ENCODE assay signal across 25 cellular contexts in genomic region chr4:119728185-119728584, GRCh38.
DNase-seq lines count a peak whose midpoint lies in the region; FAIRE-seq and TF ChIP-seq lines count a peak whose summit lies in the region.
"Had no signal": no experiment of that assay in that cellular context is flagged by ENCODE, and none has a peak within 500 bp of the region (broad histone marks: within the 10 kb centered on the region; RNA-seq: fewer than 3 reads in every experiment).

No MANE protein-coding gene starts in this region.

- no peaks in the 10 kb centered on the region for H3K27me3 Mint-ChIP-seq in Calu3 (ENCODE audit: unreplicated experiment)
- no peaks in the 10 kb centered on the region for H3K27me3 Mint-ChIP-seq in nephron progenitor cell (ENCODE audit: low read depth, poor library complexity)
- H3K27me3 Mint-ChIP-seq: B cell, IgD-negative memory B cell had no signal

- peaks cover 46% of the 10 kb centered on the region for H3F3A ChIP-seq in GM23248 (ENCODE audit: insufficient read depth)

- TF ChIP-seq POLR2A in spleen (IDR thresholded peaks at IDR 0.05), result no peak

- H3K9me3 Mint-ChIP-seq in Calu3 (ENCODE audit: low read depth, unreplicated experiment) (peaks cover 2% of the 10 kb centered on the region), nephron progenitor cell (peaks cover 17% of the 10 kb centered on the region)
- H3K9me3 Mint-ChIP-seq: IgD-negative memory B cell had no signal

- no peaks in the 10 kb centered on the region for H4K20me1 ChIP-seq in GM23248 (ENCODE audit: insufficient read depth)

- H3K9me2 ChIP-seq in GM23248 (ENCODE audit: insufficient read depth), result no peaks in the 10 kb centered on the region

- DNase-seq in Calu3 (no peak), amniotic epithelial cell (ENCODE audit: low read depth) (peak; percentile 48), fibroblast of gingiva (ENCODE audit: low read depth) (peak; percentile 27), nephron progenitor cell (no peak), D721Med (ENCODE audit: insufficient read length, low spot score) (no peak), spleen (no peak), GM23248 (no peak), DMS53 (lab: John Stamatoyannopoulos, UW) (no peak)
- DNase-seq: Caco-2; CD8-positive, alpha-beta T cell; GOT3; HCEC 1CT; MM.1S; NCI-H2029; NCI-H446; NCI-H524 treated with DMSO at 0.1 percent for 48 hours; NCI-H774; SHP77 had no signal

- no peaks in the 10 kb centered on the region for H3K79me2 ChIP-seq in GM23248 (ENCODE audit: insufficient read depth)

- H3K4me2 ChIP-seq in GM23248 (ENCODE audit: unreplicated experiment), result no peak overlapping the region
- H3K4me2 ChIP-seq: KMS-11 had no signal

- CTCF ChIA-PET in Calu3 (lab: Charles Lee), result no interaction called here

- H3K27ac ChIP-seq in spleen, result no peak overlapping the region
- no peak overlapping the region for H3K27ac ChIP-seq in GM23248
- H3K27ac ChIP-seq: 22Rv1, C4-2B, KMS-11, RWPE1 had no signal

- BruUV-seq in Calu3 (replicated peaks; lab: Mats Ljungman, UMichigan), result no TSS peak

- WGBS in spleen, 5 donors, result 63 to 78% (median 74%) methylated on average over 1 of the region's 1 CpG
- WGBS in GM23248 (ENCODE audit: low coverage in 1 of 2, low lambda C conversion rate in 2 of 2, missing lambda C conversion rate in 2 of 2), 2 experiments, result 41 to 53% methylated on average over 1 of the region's 1 CpG

- H3K4me3 Mint-ChIP-seq in Calu3 (ENCODE audit: low read depth, unreplicated experiment), result peak overlapping the region; percentile 25
- H3K4me3 Mint-ChIP-seq in nephron progenitor cell, result no peak overlapping the region
- H3K4me3 Mint-ChIP-seq: B cell; CD8-positive, alpha-beta T cell; IgD-negative memory B cell had no signal

- H3K27me3 ChIP-seq in spleen (replicated peaks in 1 of 7) (no peaks in the 10 kb centered on the region), GM23248 (replicated peaks; ENCODE audit: insufficient read depth) (no peaks in the 10 kb centered on the region)

- no peak overlapping the region for H3K4me3 ChIP-seq in spleen
- H3K4me3 ChIP-seq in GM23248, result no peak overlapping the region

- intact Hi-C loops in Calu3 (cut with micrococcal nuclease; ENCODE audit: unreplicated experiment) (loop anchor here (2.0 to 5.0 kb wide), 2 partner anchors 99 to 144 kb away; partner anchors contain the start of gene PDE5A), spleen (cut with DNase I; ENCODE audit: low total_unique reads) (no loop called here)

- H3K4me1 Mint-ChIP-seq in Calu3 (ENCODE audit: low read depth, unreplicated experiment), result peaks cover 79% of the 10 kb centered on the region
- H3K4me1 Mint-ChIP-seq in nephron progenitor cell, result peaks cover 34% of the 10 kb centered on the region
- H3K4me1 Mint-ChIP-seq: B cell, IgD-negative memory B cell had no signal

- H3K4me1 ChIP-seq in spleen (no peaks in the 10 kb centered on the region), GM23248 (ENCODE audit: insufficient read depth) (peaks cover 63% of the 10 kb centered on the region)

- no peak for FAIRE-seq in D721Med (lab: Jason Lieb, UNC)
- FAIRE-seq: GM18507 had no signal

- H2AFZ ChIP-seq in GM23248, result no peak overlapping the region

- in situ Hi-C loops in GM23248 (cut with MboI), result no loop called here

- H3K36me3 ChIP-seq in spleen (no peaks in the 10 kb centered on the region), GM23248 (ENCODE audit: low read depth) (no peaks in the 10 kb centered on the region)

- no peak overlapping the region for H3K9ac ChIP-seq in GM23248
- H3K9ac ChIP-seq: KMS-11 had no signal

- H3K9me3 ChIP-seq in spleen, result no peaks in the 10 kb centered on the region
- H3K9me3 ChIP-seq in GM23248 (ENCODE audit: low read depth), result no peaks in the 10 kb centered on the region

- H3K27ac Mint-ChIP-seq in Calu3 (ENCODE audit: unreplicated experiment), result peak overlapping the region; percentile 96
- H3K27ac Mint-ChIP-seq in nephron progenitor cell, result peak overlapping the region; percentile 75
- H3K27ac Mint-ChIP-seq: B cell; CD8-positive, alpha-beta T cell; IgD-negative memory B cell had no signal

- H3K36me3 Mint-ChIP-seq in Calu3 (ENCODE audit: insufficient read depth, unreplicated experiment) (peaks cover 18% of the 10 kb centered on the region), nephron progenitor cell (ENCODE audit: low read depth) (peaks cover 4% of the 10 kb centered on the region)
- H3K36me3 Mint-ChIP-seq: CD8-positive, alpha-beta T cell; IgD-negative memory B cell had no signal

- TF ChIP-seq CTCF in Calu3 (IDR thresholded peaks at IDR 0.05; ENCODE audit: unreplicated experiment), result no peak
- TF ChIP-seq CTCF in nephron progenitor cell (IDR thresholded peaks at IDR 0.05), result no peak
- TF ChIP-seq CTCF in D721Med (IDR thresholded peaks at IDR 0.05; ENCODE audit: insufficient read depth, missing control alignments), result no peak
- TF ChIP-seq CTCF in spleen (IDR thresholded peaks at IDR 0.05 in 8 of 11, conservative IDR thresholded peaks at IDR 0.05 in 3 of 11), result no peak

Comparison
In these comparisons a context has a peak if more than half of its experiments do, and no peak if none do; other contexts are left out.
1. DNase-seq: peak in amniotic epithelial cell (single experiment) and fibroblast of gingiva (single experiment); none in Calu3 (single experiment), nephron progenitor cell (single experiment), D721Med (single experiment), spleen (single experiment), GM23248 (single experiment) and DMS53 (single experiment).